In genomic region chr1:43979528-43980254, GRCh38 we compare ENCODE assay signal across 8 cellular contexts. TPM values are rescaled to one million over a fixed set of nuclear protein-coding genes. Genes with fewer than 3 reads are reported as not detected.
DNase-seq lines count a peak whose midpoint lies in the region; ATAC-seq and TF ChIP-seq lines count a peak whose summit lies in the region.

No MANE protein-coding gene starts in this region.

- DNase-seq in COLO668 (lab: John Stamatoyannopoulos, UW; ENCODE audit: unreplicated experiment) (peak; percentile 76), T-helper 17 cell (no peak), transverse colon (peak; percentile 72), SK-N-DZ (ENCODE audit: low spot score) (no peak)
- DNase-seq in effector memory CD8-positive, alpha-beta T cell, result no peak

- H3K27me3 ChIP-seq in transverse colon, result no peaks in the 10 kb centered on the region

- no peaks in the 10 kb centered on the region for H3K27me3 Mint-ChIP-seq in T-helper 17 cell
- no peaks in the 10 kb centered on the region for H3K27me3 Mint-ChIP-seq in effector memory CD8-positive, alpha-beta T cell

- H3K36me3 Mint-ChIP-seq in T-helper 17 cell (ENCODE audit: low read depth), result peaks cover 17% of the 10 kb centered on the region
- H3K36me3 Mint-ChIP-seq in effector memory CD8-positive, alpha-beta T cell (ENCODE audit: insufficient read depth), result peaks cover 13% of the 10 kb centered on the region

- H3K4me3 ChIP-seq in mesodermal cell (ENCODE audit: extremely low read depth, insufficient read depth, low read length, poor library complexity, severe bottlenecking) (peak overlapping the region; percentile 58), transverse colon (peak overlapping the region; percentile 73 to 83 (median 78))

- intact Hi-C loops in transverse colon (cut with DNase I; ENCODE audit: low total_unique reads), result no loop called here

- peaks cover 63% of the 10 kb centered on the region for H3K36me3 ChIP-seq in mesodermal cell (ENCODE audit: control insufficient read depth, insufficient read depth, low read length)
- H3K36me3 ChIP-seq in transverse colon, result peaks cover 0 to 5% (median 0%) of the 10 kb centered on the region in 4 donors

- H3K4me1 Mint-ChIP-seq in T-helper 17 cell, result peaks cover 59% of the 10 kb centered on the region
- H3K4me1 Mint-ChIP-seq in effector memory CD8-positive, alpha-beta T cell (ENCODE audit: low read depth in 2 of 2), result peaks cover 41% of the 10 kb centered on the region in 2 donors

- no peak for TF ChIP-seq CTCF in transverse colon (IDR thresholded peaks at IDR 0.05)

- peak overlapping the region; percentile 49 for H3K27ac ChIP-seq in mesodermal cell (ENCODE audit: low read depth, low read length, severe bottlenecking)
- H3K27ac ChIP-seq in transverse colon, result peak overlapping the region; percentile 72 to 85 (median 82)

- no peak for TF ChIP-seq EP300 in transverse colon (IDR thresholded peaks at IDR 0.05; ENCODE audit: low read depth)

- H3K4me3 Mint-ChIP-seq in T-helper 17 cell, result peak overlapping the region; percentile 95
- H3K4me3 Mint-ChIP-seq in effector memory CD8-positive, alpha-beta T cell, result peak overlapping the region; percentile 79 to 83

- H3K4me1 ChIP-seq in mesodermal cell (ENCODE audit: control insufficient read depth, insufficient read depth, low read length, poor library complexity, severe bottlenecking) (peaks cover 7% of the 10 kb centered on the region), transverse colon (peaks cover 32 to 52% (median 50%) of the 10 kb centered on the region in 4 donors)

- in situ Hi-C loops in transverse colon (cut with MboI; ENCODE audit: low pct_ligation_motif_present in 1 of 4, low pct_unique_long_range_greater_than_20kb in 1 of 4, low sequenced_read_pairs in 3 of 4), result no loop called here

- 9 to 10% methylated on average over 13 to 16 of the region's 45 CpGs for WGBS in mesodermal cell (ENCODE audit: insufficient coverage in 2 of 2), 2 experiments
- 4% methylated on average over 29 of the region's 45 CpGs; no CpG with 5 or more reads in 1 of the 2 donors for WGBS in transverse colon (ENCODE audit: low coverage in 1 of 2), 2 donors

- no peaks in the 10 kb centered on the region for H3K9me3 Mint-ChIP-seq in effector memory CD8-positive, alpha-beta T cell

- H3K9me3 ChIP-seq in T-helper 17 cell (ENCODE audit: control insufficient read depth, low read length, poor library complexity, severe bottlenecking), result no peaks in the 10 kb centered on the region
- no peaks in the 10 kb centered on the region for H3K9me3 ChIP-seq in mesodermal cell (ENCODE audit: control insufficient read depth, low read length)
- no peaks in the 10 kb centered on the region for H3K9me3 ChIP-seq in transverse colon

- no peak overlapping the region for H3K27ac Mint-ChIP-seq in T-helper 17 cell
- H3K27ac Mint-ChIP-seq in effector memory CD8-positive, alpha-beta T cell, result peak overlapping the region; percentile 57 to 63

- peak; percentile 25 for ATAC-seq in HG02798 (IDR thresholded peaks at IDR 0.05; ENCODE audit: poor library complexity, unreplicated experiment)
- ATAC-seq in T-helper 17 cell, result no peak
- ATAC-seq in effector memory CD8-positive, alpha-beta T cell (replicated peaks), result no peak
- no peak for ATAC-seq in GM19328 (IDR thresholded peaks at IDR 0.05; ENCODE audit: unreplicated experiment)

- TF ChIP-seq POLR2A in transverse colon (IDR thresholded peaks at IDR 0.05), result peak; percentile 13

RNA-seq across cellular contexts. Expression of gene B4GALT2, which starts 0.7 kb away (rescaled TPM):
- total RNA-seq in T-helper 17 cell (1 to 10 TPM; 2.8 to 3.4 TPM), transverse colon (10 to 100 TPM; 16.5 to 19.5 (median 18.6) TPM)
- polyA plus RNA-seq in mesodermal cell (2013, experiment 1 of 2), result 71.6 TPM
- polyA plus RNA-seq in mesodermal cell (2013, experiment 2 of 2), result 57.1 TPM
- polyA plus RNA-seq in SK-N-DZ (2014; cell fraction: cytosol; rRNA removed), result 87.4 and 102 TPM in 2 replicates
- 61.8 and 91.4 TPM in 2 replicates for polyA plus RNA-seq in SK-N-DZ (2014; cell fraction: nucleus; rRNA removed)

RNA-seq across cellular contexts. Expression of gene ATP6V0B, which starts 4.9 kb away (rescaled TPM):
- 10 to 100 TPM; 72.1 to 80.5 TPM for total RNA-seq in T-helper 17 cell
- polyA plus RNA-seq in mesodermal cell (2013, experiment 1 of 2), result 133 TPM
- 103 TPM for polyA plus RNA-seq in mesodermal cell (2013, experiment 2 of 2)
- 100 to 1,000 TPM in 2 of 4 donors, 10 to 100 TPM in 2; 29.2 to 203 (median 97.9) TPM for total RNA-seq in transverse colon
- 240 and 241 TPM in 2 replicates for polyA plus RNA-seq in SK-N-DZ (2014; cell fraction: cytosol; rRNA removed)
- 211 and 230 TPM in 2 replicates for polyA plus RNA-seq in SK-N-DZ (2014; cell fraction: nucleus; rRNA removed)

RNA-seq across cellular contexts. Expression of gene DPH2, which starts 9.9 kb away (rescaled TPM):
- total RNA-seq in T-helper 17 cell (10 to 100 TPM; 17.7 to 24.4 TPM), transverse colon (10 to 100 TPM; 13.1 to 29.4 (median 17.1) TPM)
- 20.3 TPM for polyA plus RNA-seq in mesodermal cell (2013, experiment 1 of 2)
- polyA plus RNA-seq in mesodermal cell (2013, experiment 2 of 2), result 12.6 TPM
- polyA plus RNA-seq in SK-N-DZ (2014; cell fraction: cytosol; rRNA removed), result 44.2 and 50.7 TPM in 2 replicates
- 90.6 and 137 TPM in 2 replicates for polyA plus RNA-seq in SK-N-DZ (2014; cell fraction: nucleus; rRNA removed)

RNA-seq across cellular contexts. Expression of gene CCDC24, which starts 11.7 kb away (rescaled TPM):
- 1 to 10 TPM; 1.4 to 1.5 TPM for total RNA-seq in T-helper 17 cell
- 6.6 TPM for polyA plus RNA-seq in mesodermal cell (2013, experiment 1 of 2)
- 5.2 TPM for polyA plus RNA-seq in mesodermal cell (2013, experiment 2 of 2)
- total RNA-seq in transverse colon, result 10 to 100 TPM; 13.8 to 22.0 (median 17.6) TPM
- 5.1 and 7.1 TPM in 2 replicates for polyA plus RNA-seq in SK-N-DZ (2014; cell fraction: cytosol; rRNA removed)
- polyA plus RNA-seq in SK-N-DZ (2014; cell fraction: nucleus; rRNA removed), result 11.6 and 14.3 TPM in 2 replicates

RNA-seq across cellular contexts. Expression of gene IPO13, which starts 32.9 kb away (rescaled TPM):
- total RNA-seq in T-helper 17 cell (10 to 100 TPM; 10.6 to 12.5 TPM), transverse colon (10 to 100 TPM; 22.7 to 64.9 (median 36.5) TPM)
- 16.0 TPM for polyA plus RNA-seq in mesodermal cell (2013, experiment 1 of 2)
- 13.5 TPM for polyA plus RNA-seq in mesodermal cell (2013, experiment 2 of 2)
- polyA plus RNA-seq in SK-N-DZ (2014; cell fraction: cytosol; rRNA removed), result 14.8 and 17.5 TPM in 2 replicates
- polyA plus RNA-seq in SK-N-DZ (2014; cell fraction: nucleus; rRNA removed), result 23.9 and 60.9 TPM in 2 replicates

Comparison
In these comparisons a context has a peak if more than half of its experiments do, and no peak if none do; other contexts are left out.
1. DNase-seq: peak in COLO668 (single experiment) and transverse colon (single experiment); none in T-helper 17 cell (0 of 3), effector memory CD8-positive, alpha-beta T cell (0 of 3) and SK-N-DZ (single experiment).